Comparison of ENCODE assay signal across 8 cellular contexts in genomic region chr11:71998649-71999310, GRCh38. TPM values are rescaled to one million over a fixed set of nuclear protein-coding genes. Genes with fewer than 3 reads are reported as not detected.
A peak's percentile ranks its signal among the peaks of the same experiment; 100 is the strongest.
DNase-seq lines count a peak whose midpoint lies in the region; ATAC-seq and TF ChIP-seq lines count a peak whose summit lies in the region.

IL18BP (plus strand) TSS chr11:71998909; CDS start chr11:71999985, 1,076 bp downstream.

- H3K4me1 Mint-ChIP-seq in stimulated activated naive CD8-positive, alpha-beta T cell treated with anti-CD3 and anti-CD28 coated beads, Interleukin-15, Interleukin-2, amounts not matched to agents 100 ng/mL and 50 ng/mL, for 24 hours (ENCODE audit: low read depth), result peaks cover 31% of the 10 kb centered on the region
- H3K4me1 Mint-ChIP-seq in activated CD8-positive, alpha-beta T cell treated with anti-CD3 and anti-CD28 coated beads for 36 hours (ENCODE audit: low read depth), result peaks cover 20% of the 10 kb centered on the region

- no peak for TF ChIP-seq CTCF in activated CD8-positive, alpha-beta T cell treated with anti-CD3 and anti-CD28 coated beads for 36 hours (IDR thresholded peaks at IDR 0.05)

- peak within 1 kb of the TSS; percentile 42 for H3K4me3 Mint-ChIP-seq in stimulated activated naive CD8-positive, alpha-beta T cell treated with anti-CD3 and anti-CD28 coated beads, Interleukin-15, Interleukin-2, amounts not matched to agents 100 ng/mL and 50 ng/mL, for 24 hours
- peak within 1 kb of the TSS; percentile 53 for H3K4me3 Mint-ChIP-seq in activated CD8-positive, alpha-beta T cell treated with anti-CD3 and anti-CD28 coated beads for 36 hours

- no peaks in the 10 kb centered on the region for H3K27me3 Mint-ChIP-seq in stimulated activated naive CD8-positive, alpha-beta T cell treated with anti-CD3 and anti-CD28 coated beads, Interleukin-15, Interleukin-2, amounts not matched to agents 100 ng/mL and 50 ng/mL, for 24 hours
- no peaks in the 10 kb centered on the region for H3K27me3 Mint-ChIP-seq in activated CD8-positive, alpha-beta T cell treated with anti-CD3 and anti-CD28 coated beads for 36 hours

- H3K9me3 Mint-ChIP-seq in stimulated activated naive CD8-positive, alpha-beta T cell treated with anti-CD3 and anti-CD28 coated beads, Interleukin-15, Interleukin-2, amounts not matched to agents 100 ng/mL and 50 ng/mL, for 24 hours, result no peaks in the 10 kb centered on the region
- no peaks in the 10 kb centered on the region for H3K9me3 Mint-ChIP-seq in activated CD8-positive, alpha-beta T cell treated with anti-CD3 and anti-CD28 coated beads for 36 hours

- peaks cover 25% of the 10 kb centered on the region for H3K36me3 Mint-ChIP-seq in stimulated activated naive CD8-positive, alpha-beta T cell treated with anti-CD3 and anti-CD28 coated beads, Interleukin-15, Interleukin-2, amounts not matched to agents 100 ng/mL and 50 ng/mL, for 24 hours (ENCODE audit: low read depth)
- H3K36me3 Mint-ChIP-seq in activated CD8-positive, alpha-beta T cell treated with anti-CD3 and anti-CD28 coated beads for 36 hours (ENCODE audit: low read depth), result peaks cover 20% of the 10 kb centered on the region

- no peak for ATAC-seq in stimulated activated naive CD8-positive, alpha-beta T cell treated with anti-CD3 and anti-CD28 coated beads, Interleukin-15, Interleukin-2, amounts not matched to agents 100 U/mL and 50 U/mL, for 24 hours
- ATAC-seq in activated CD8-positive, alpha-beta T cell treated with anti-CD3 and anti-CD28 coated beads for 36 hours, result peak; percentile 59
- peak; percentile 24 for ATAC-seq in left ventricle myocardium superior
- no peak for ATAC-seq in HG03457 (IDR thresholded peaks at IDR 0.05; ENCODE audit: unreplicated experiment)

- no peak for DNase-seq in stimulated activated naive CD8-positive, alpha-beta T cell treated with anti-CD3 and anti-CD28 coated beads, Interleukin-15, Interleukin-2, amounts not matched to agents 100 U/mL and 50 U/mL, for 24 hours
- DNase-seq in activated CD8-positive, alpha-beta T cell treated with anti-CD3 and anti-CD28 coated beads for 36 hours, result peak; percentile 40
- no peak for DNase-seq in left ventricle myocardium superior
- peak; percentile 3 for DNase-seq in stimulated activated naive CD4-positive, alpha-beta T cell treated with Interleukin-2 at 50 U/mL for 16 hours (lab: John Stamatoyannopoulos, UW)
- no peak for DNase-seq in H4 (ENCODE audit: low spot score)
- DNase-seq in DMS79 (lab: John Stamatoyannopoulos, UW), result no peak

- POLR2A ChIA-PET in activated CD8-positive, alpha-beta T cell treated with anti-CD3 and anti-CD28 coated beads for 36 hours (lab: Charles Lee), result interaction anchor here (1.3 to 1.6 kb wide), 2 partner anchors 9 to 14 kb away, joined by 3 to 9 read pairs; no protein-coding TSS in a partner anchor

- peak within 1 kb of the TSS; percentile 83 for H3K27ac Mint-ChIP-seq in stimulated activated naive CD8-positive, alpha-beta T cell treated with anti-CD3 and anti-CD28 coated beads, Interleukin-15, Interleukin-2, amounts not matched to agents 100 ng/mL and 50 ng/mL, for 24 hours
- H3K27ac Mint-ChIP-seq in activated CD8-positive, alpha-beta T cell treated with anti-CD3 and anti-CD28 coated beads for 36 hours, result peak within 1 kb of the TSS; percentile 87

- CTCF ChIA-PET in activated CD8-positive, alpha-beta T cell treated with anti-CD3 and anti-CD28 coated beads for 36 hours (lab: Charles Lee), result interaction anchor here (1.0 to 1.5 kb wide), 4 partner anchors 21 to 145 kb away, joined by 3 to 10 read pairs (median 4); no protein-coding TSS in a partner anchor

- intact Hi-C loops in activated CD8-positive, alpha-beta T cell treated with anti-CD3 and anti-CD28 coated beads for 36 hours (cut with micrococcal nuclease), result no loop called here
- intact Hi-C loops in left ventricle myocardium superior (cut with micrococcal nuclease), result no loop called here

RNA-seq across cellular contexts. Expression of gene IL18BP, which starts in this region (rescaled TPM):
- total RNA-seq in activated CD8-positive, alpha-beta T cell treated with anti-CD3 and anti-CD28 coated beads for 36 hours, result 1 to 10 TPM; 7.8 to 8.2 TPM
- total RNA-seq in left ventricle myocardium superior, result 3.7 TPM
- total RNA-seq in H4 (2014; rRNA removed; shearing (Covaris generic)), result 0.60 and 1.2 TPM in 2 replicates

Comparison
In these comparisons a context has a peak if more than half of its experiments do, and no peak if none do; other contexts are left out.
1. ATAC-seq: peak in activated CD8-positive, alpha-beta T cell treated with anti-CD3 and anti-CD28 coated beads for 36 hours (single experiment) and left ventricle myocardium superior (single experiment); none in stimulated activated naive CD8-positive, alpha-beta T cell treated with anti-CD3 and anti-CD28 coated beads, Interleukin-15, Interleukin-2, amounts not matched to agents 100 U/mL and 50 U/mL, for 24 hours (single experiment) and HG03457 (single experiment).
2. DNase-seq: peak in activated CD8-positive, alpha-beta T cell treated with anti-CD3 and anti-CD28 coated beads for 36 hours (single experiment) and stimulated activated naive CD4-positive, alpha-beta T cell treated with Interleukin-2 at 50 U/mL for 16 hours (single experiment); none in stimulated activated naive CD8-positive, alpha-beta T cell treated with anti-CD3 and anti-CD28 coated beads, Interleukin-15, Interleukin-2, amounts not matched to agents 100 U/mL and 50 U/mL, for 24 hours (single experiment), left ventricle myocardium superior (single experiment), H4 (single experiment) and DMS79 (single experiment).